In genomic region chr20:63651942-63652191, GRCh38 we compare ENCODE assay signal across 9 cellular contexts. TPM values are rescaled to one million over a fixed set of nuclear protein-coding genes. Genes with fewer than 3 reads are reported as not detected.
A peak's percentile ranks its signal among the peaks of the same experiment; 100 is the strongest.
DNase-seq lines count a peak whose midpoint lies in the region; ATAC-seq, FAIRE-seq and TF ChIP-seq lines count a peak whose summit lies in the region.
"Had no signal": no experiment of that assay in that cellular context is flagged by ENCODE, and none has a peak within 500 bp of the region (broad histone marks: within the 10 kb centered on the region; RNA-seq: fewer than 3 reads in every experiment).

No MANE protein-coding gene starts in this region.

- peaks cover 0 to 14% of the 10 kb centered on the region in 2 donors for H3K4me1 ChIP-seq in breast epithelium
- peaks cover 3% of the 10 kb centered on the region for H3K4me1 ChIP-seq in mesodermal cell (ENCODE audit: control insufficient read depth, insufficient read depth, low read length, poor library complexity, severe bottlenecking)

- FAIRE-seq in GM12891 (lab: Jason Lieb, UNC) = no peak

- H3K36me3 ChIP-seq in breast epithelium (no peaks in the 10 kb centered on the region), mesodermal cell (ENCODE audit: control insufficient read depth, insufficient read depth, low read length) (no peaks in the 10 kb centered on the region)
- H3K36me3 ChIP-seq: right lobe of liver had no signal

- peaks cover 11% of the 10 kb centered on the region for H3K27me3 Mint-ChIP-seq in HFFc6 (ENCODE audit: insufficient read depth)

- peaks cover 5% of the 10 kb centered on the region for H3K4me1 Mint-ChIP-seq in HFFc6 (ENCODE audit: low read depth)

- H3K9me3 Mint-ChIP-seq in HFFc6 = no peaks in the 10 kb centered on the region

- H3K4me3 Mint-ChIP-seq in HFFc6 = peak overlapping the region; percentile 65; the same call in 1 of the 2 replicates

- intact Hi-C loops in breast epithelium (cut with DNase I; ENCODE audit: low total_unique reads) = no loop called here

- H3K4me3 ChIP-seq in breast epithelium (peak overlapping the region; percentile 58 to 85 (median 70)), mesodermal cell (ENCODE audit: extremely low read depth, insufficient read depth, low read length, poor library complexity, severe bottlenecking) (peak overlapping the region; percentile 48)

- no peak for DNase-seq in HFFc6
- DNase-seq in breast epithelium (ENCODE audit: low spot score in 2 of 2) = no peak
- no peak for DNase-seq in GM12891 (ENCODE audit: insufficient read length, low spot score)
- DNase-seq: right lobe of liver had no signal

- ATAC-seq in GM21423 (IDR thresholded peaks at IDR 0.05; ENCODE audit: unreplicated experiment) (no peak), HG03439 (IDR thresholded peaks at IDR 0.05; ENCODE audit: unreplicated experiment) (no peak), HG02642 (IDR thresholded peaks at IDR 0.05; ENCODE audit: poor library complexity, unreplicated experiment) (no peak)

- H3K27ac Mint-ChIP-seq in HFFc6 = no peak overlapping the region

- no peak for TF ChIP-seq POLR2A in breast epithelium (IDR thresholded peaks at IDR 0.05)
- no peak for TF ChIP-seq POLR2A in GM12891 (IDR thresholded peaks at IDR 0.05; ENCODE audit: low read depth, low read length)

- no peak for TF ChIP-seq CTCF in 22Rv1 (IDR thresholded peaks at IDR 0.05)
- no peak for TF ChIP-seq CTCF in HFFc6 (IDR thresholded peaks at IDR 0.05)
- no peak for TF ChIP-seq CTCF in breast epithelium (IDR thresholded peaks at IDR 0.05)

- no peaks in the 10 kb centered on the region for H3K27me3 ChIP-seq in breast epithelium

- H3K27ac ChIP-seq in 22Rv1 = peak overlapping the region; percentile 87
- H3K27ac ChIP-seq in breast epithelium = peak overlapping the region; percentile 54 to 60
- H3K27ac ChIP-seq in mesodermal cell (ENCODE audit: low read depth, low read length, severe bottlenecking) = no peak overlapping the region
- H3K27ac ChIP-seq: right lobe of liver had no signal

- H3K36me3 Mint-ChIP-seq in HFFc6 (ENCODE audit: low read depth) = no peaks in the 10 kb centered on the region

- H3K9me3 ChIP-seq in breast epithelium (no peaks in the 10 kb centered on the region), mesodermal cell (ENCODE audit: control insufficient read depth, low read length) (no peaks in the 10 kb centered on the region)
- H3K9me3 ChIP-seq: right lobe of liver had no signal

- 15 to 25% methylated on average over 4 to 5 of the region's 11 CpGs for WGBS in mesodermal cell (ENCODE audit: insufficient coverage in 2 of 2), 2 experiments

TF ChIP-seq in GM12891, 5 proteins besides CTCF, POLR2A, EP300 and RAD21:
- TF ChIP-seq TAF1 (IDR thresholded peaks at IDR 0.05; ENCODE audit: low read depth, low read length) (no peak), PAX5 (IDR thresholded peaks at IDR 0.05; ENCODE audit: insufficient read depth, low read length, severe bottlenecking) (no peak), POLR2AphosphoS5 (IDR thresholded peaks at IDR 0.05; ENCODE audit: low read depth, low read length) (no peak), SPI1 (IDR thresholded peaks at IDR 0.05; ENCODE audit: low read depth, low read length) (no peak), POU2F2 (IDR thresholded peaks at IDR 0.05; ENCODE audit: low read depth, low read length) (no peak)
TF ChIP-seq in GM12891: peak in this region for 0.

RNA-seq across cellular contexts. Expression of gene STMN3, which starts 1.4 kb away (rescaled TPM):
- 1 to 10 TPM in 5 of 6 experiments, under 1 TPM in 1; 0.77 to 3.2 (median 1.5) TPM for total RNA-seq in HFFc6 (2021; fragmentation: NEBNext Ultra II Directional; extraction: Animal tissue kit (Norgen Biotek cat#: 25700))
- total RNA-seq in breast epithelium = 10 to 100 TPM; 11.8 to 19.6 (median 17.7) TPM
- 26.6 TPM for polyA plus RNA-seq in mesodermal cell (2013, experiment 1 of 2)
- polyA plus RNA-seq in mesodermal cell (2013, experiment 2 of 2) = 21.9 TPM
- polyA plus RNA-seq in GM12891 (2012; ENCODE audit: low read depth, missing spikeins) = 1.7 TPM

RNA-seq across cellular contexts. Expression of gene RTEL1, which starts 6.2 kb away (rescaled TPM):
- 10 to 100 TPM; 19.0 to 26.8 (median 22.7) TPM for total RNA-seq in HFFc6 (2021; fragmentation: NEBNext Ultra II Directional; extraction: Animal tissue kit (Norgen Biotek cat#: 25700))
- total RNA-seq in breast epithelium = 10 to 100 TPM; 12.5 to 22.3 (median 15.1) TPM
- 13.8 TPM for polyA plus RNA-seq in mesodermal cell (2013, experiment 1 of 2)
- polyA plus RNA-seq in mesodermal cell (2013, experiment 2 of 2) = 9.6 TPM
- polyA plus RNA-seq in GM12891 (2012; ENCODE audit: low read depth, missing spikeins) = 8.8 TPM

RNA-seq across cellular contexts. Expression of gene GMEB2, which starts 25.0 kb away (rescaled TPM):
- 10 to 100 TPM; 10.9 to 12.4 (median 12.0) TPM for total RNA-seq in HFFc6 (2021; fragmentation: NEBNext Ultra II Directional; extraction: Animal tissue kit (Norgen Biotek cat#: 25700))
- total RNA-seq in breast epithelium = 10 to 100 TPM in 2 of 3 donors, 1 to 10 TPM in 1; 6.6 to 11.0 (median 10.2) TPM
- 10.8 TPM for polyA plus RNA-seq in mesodermal cell (2013, experiment 1 of 2)
- polyA plus RNA-seq in mesodermal cell (2013, experiment 2 of 2) = 8.0 TPM
- polyA plus RNA-seq in GM12891 (2012; ENCODE audit: low read depth, missing spikeins) = 7.4 TPM

RNA-seq across cellular contexts. Expression of gene TNFRSF6B, which starts 44.6 kb away (rescaled TPM):
- total RNA-seq in HFFc6 (2021; fragmentation: NEBNext Ultra II Directional; extraction: Animal tissue kit (Norgen Biotek cat#: 25700)) = 1 to 10 TPM in 3 of 6 experiments, under 1 TPM in 3; 0.33 to 1.8 (median 1.1) TPM
- total RNA-seq in breast epithelium = 10 to 100 TPM in 1 of 3 donors, 1 to 10 TPM in 2; 2.8 to 40.0 (median 7.4) TPM
- polyA plus RNA-seq in mesodermal cell (2013, experiment 1 of 2) = 1.4 TPM
- polyA plus RNA-seq in mesodermal cell (2013, experiment 2 of 2) = 1.6 TPM
- polyA plus RNA-seq in GM12891 (2012; ENCODE audit: low read depth, missing spikeins) = 0.51 TPM

RNA-seq across cellular contexts. Expression of gene ARFRP1, which starts 55.9 kb away (rescaled TPM):
- total RNA-seq in HFFc6 (2021; fragmentation: NEBNext Ultra II Directional; extraction: Animal tissue kit (Norgen Biotek cat#: 25700)) = 10 to 100 TPM; 35.1 to 44.2 (median 37.4) TPM
- total RNA-seq in breast epithelium = 10 to 100 TPM; 30.7 to 41.0 (median 32.3) TPM
- 15.0 TPM for polyA plus RNA-seq in mesodermal cell (2013, experiment 1 of 2)
- 14.0 TPM for polyA plus RNA-seq in mesodermal cell (2013, experiment 2 of 2)
- polyA plus RNA-seq in GM12891 (2012; ENCODE audit: low read depth, missing spikeins) = 26.5 TPM
